In genomic region chr7:140260338-140260737, GRCh38 we compare ENCODE assay signal across 23 cellular contexts.
DNase-seq lines count a peak whose midpoint lies in the region; ATAC-seq and TF ChIP-seq lines count a peak whose summit lies in the region.
"Had no signal": no experiment of that assay in that cellular context is flagged by ENCODE, and none has a peak within 500 bp of the region (broad histone marks: within the 10 kb centered on the region; RNA-seq: fewer than 3 reads in every experiment).

No MANE protein-coding gene starts in this region.

- CTCF ChIA-PET in activated CD4-positive, alpha-beta T cell treated with anti-CD3 and anti-CD28 coated beads, Interleukin-2, amount 10 ng/mL, durations not matched to agents 7 days and 5 days (lab: Charles Lee), result interaction anchor here (0.7 to 1.7 kb wide), 2 partner anchors 30 to 628 kb away, joined by 3 to 6 read pairs; no protein-coding TSS in a partner anchor
- CTCF ChIA-PET in activated CD4-positive, alpha-beta memory T cell treated with anti-CD3 and anti-CD28 coated beads for 36 hours (lab: Charles Lee), result interaction anchor here (0.8 kb wide), 1 partner anchor 100 kb away, joined by 3 read pairs; no protein-coding TSS in a partner anchor

- H3K27me3 Mint-ChIP-seq in activated CD4-positive, alpha-beta T cell treated with anti-CD3 and anti-CD28 coated beads, Interleukin-2, amount 10 ng/mL, durations not matched to agents 7 days and 5 days, result peaks cover 2% of the 10 kb centered on the region
- H3K27me3 Mint-ChIP-seq in activated CD4-positive, alpha-beta memory T cell treated with anti-CD3 and anti-CD28 coated beads for 36 hours, result no peaks in the 10 kb centered on the region
- H3K27me3 Mint-ChIP-seq: activated naive CD8-positive, alpha-beta T cell treated with anti-CD3 and anti-CD28 coated beads for 36 hours; natural killer cell treated with Interleukin-12 subunit alpha and Interleukin-12 subunit beta and Interleukin-15 and Interleukin-18, amount 100 ng/mL, for 72 hours; progenitor cell of endocrine pancreas had no signal

- peak; percentile 74 for DNase-seq in NCI-H2196 treated with DMSO at 0.1 percent for 48 hours (lab: John Stamatoyannopoulos, UW; ENCODE audit: unreplicated experiment)
- DNase-seq in NCI-H2196 (lab: John Stamatoyannopoulos, UW; ENCODE audit: unreplicated experiment), result no peak
- peak; percentile 54 for DNase-seq in LNCaP clone FGC (ENCODE audit: low read depth)
- DNase-seq in activated CD4-positive, alpha-beta T cell treated with anti-CD3 and anti-CD28 coated beads, Interleukin-2, amount 10 ng/mL, durations not matched to agents 7 days and 5 days, result no peak
- no peak for DNase-seq in activated CD4-positive, alpha-beta memory T cell treated with anti-CD3 and anti-CD28 coated beads for 36 hours
- no peak for DNase-seq in effector CD4-positive, alpha-beta T cell
- DNase-seq: activated CD8-positive, alpha-beta memory T cell treated with anti-CD3 and anti-CD28 coated beads for 24 hours; activated naive CD8-positive, alpha-beta T cell treated with anti-CD3 and anti-CD28 coated beads for 36 hours; activated T-cell treated with anti-CD3 and anti-CD28 coated beads, Interleukin-2, amount 50 U/mL, for 48 hours; foreskin keratinocyte; HCEC 1CT; islet precursor cell; NCI-H1694 treated with DMSO at 0.1 percent for 48 hours; stimulated activated CD8-positive, alpha-beta memory T cell treated with anti-CD3 and anti-CD28 coated beads, Interleukin-4, amount 100 ng/mL, for 48 hours; T-helper 2 cell had no signal

- peaks cover 3% of the 10 kb centered on the region for H3K36me3 Mint-ChIP-seq in activated CD4-positive, alpha-beta T cell treated with anti-CD3 and anti-CD28 coated beads, Interleukin-2, amount 10 ng/mL, durations not matched to agents 7 days and 5 days (ENCODE audit: low read depth)
- peaks cover 2% of the 10 kb centered on the region for H3K36me3 Mint-ChIP-seq in activated CD4-positive, alpha-beta memory T cell treated with anti-CD3 and anti-CD28 coated beads for 36 hours

- H3K27me3 ChIP-seq in parathyroid adenoma (ENCODE audit: control insufficient read depth, insufficient read depth, low read length), result no peaks in the 10 kb centered on the region
- H3K27me3 ChIP-seq: BLaER1, SJSA1, vagina had no signal

- H3K4me2 ChIP-seq in parathyroid adenoma (ENCODE audit: low read length), result no peak overlapping the region
- H3K4me2 ChIP-seq: A549 had no signal

- no peak overlapping the region for H3K27ac ChIP-seq in parathyroid adenoma
- H3K27ac ChIP-seq: A549, BLaER1, foreskin keratinocyte, SJSA1, vagina had no signal

- peaks cover 34% of the 10 kb centered on the region for H3K4me1 Mint-ChIP-seq in activated CD4-positive, alpha-beta T cell treated with anti-CD3 and anti-CD28 coated beads, Interleukin-2, amount 10 ng/mL, durations not matched to agents 7 days and 5 days
- peaks cover 19% of the 10 kb centered on the region for H3K4me1 Mint-ChIP-seq in activated CD4-positive, alpha-beta memory T cell treated with anti-CD3 and anti-CD28 coated beads for 36 hours (ENCODE audit: low read depth)

- intact Hi-C loops in activated CD4-positive, alpha-beta memory T cell treated with anti-CD3 and anti-CD28 coated beads for 36 hours (cut with micrococcal nuclease), result loop anchor here (5.0 kb wide), 1 partner anchor 42 kb away; no protein-coding TSS in a partner anchor

- H3K9me3 ChIP-seq in parathyroid adenoma (ENCODE audit: control insufficient read depth, low read length), result no peaks in the 10 kb centered on the region
- H3K9me3 ChIP-seq: SJSA1, vagina had no signal

- no peaks in the 10 kb centered on the region for H3K36me3 ChIP-seq in parathyroid adenoma (ENCODE audit: control insufficient read depth, insufficient read depth, low read length)
- H3K36me3 ChIP-seq: BLaER1, SJSA1, vagina had no signal

- H3K4me1 ChIP-seq in parathyroid adenoma, result no peaks in the 10 kb centered on the region
- H3K4me1 ChIP-seq: A549, foreskin keratinocyte, SJSA1, vagina had no signal

- H3K9me3 Mint-ChIP-seq in activated CD4-positive, alpha-beta T cell treated with anti-CD3 and anti-CD28 coated beads, Interleukin-2, amount 10 ng/mL, durations not matched to agents 7 days and 5 days, result peaks cover 16% of the 10 kb centered on the region
- H3K9me3 Mint-ChIP-seq in activated CD4-positive, alpha-beta memory T cell treated with anti-CD3 and anti-CD28 coated beads for 36 hours, result peaks cover 6% of the 10 kb centered on the region
- H3K9me3 Mint-ChIP-seq: natural killer cell treated with Interleukin-12 subunit alpha and Interleukin-12 subunit beta and Interleukin-15 and Interleukin-18, amount 100 ng/mL, for 72 hours had no signal

- no peaks in the 10 kb centered on the region for H3K79me2 ChIP-seq in parathyroid adenoma

- peak overlapping the region; percentile 17; the same call in 1 of the 2 replicates for H3K4me3 ChIP-seq in LNCaP clone FGC (ENCODE audit: low read depth, low read length)
- H3K4me3 ChIP-seq in parathyroid adenoma (ENCODE audit: low read depth, low read length), result no peak overlapping the region
- H3K4me3 ChIP-seq: A549, BLaER1, SJSA1, vagina had no signal

- POLR2A ChIA-PET in activated CD4-positive, alpha-beta T cell treated with anti-CD3 and anti-CD28 coated beads, Interleukin-2, amount 10 ng/mL, durations not matched to agents 7 days and 5 days (lab: Charles Lee), result no interaction called here
- POLR2A ChIA-PET in activated CD4-positive, alpha-beta memory T cell treated with anti-CD3 and anti-CD28 coated beads for 36 hours (lab: Charles Lee), result no interaction called here

- no peak overlapping the region for H3K4me3 Mint-ChIP-seq in activated CD4-positive, alpha-beta T cell treated with anti-CD3 and anti-CD28 coated beads, Interleukin-2, amount 10 ng/mL, durations not matched to agents 7 days and 5 days
- no peak overlapping the region for H3K4me3 Mint-ChIP-seq in activated CD4-positive, alpha-beta memory T cell treated with anti-CD3 and anti-CD28 coated beads for 36 hours
- H3K4me3 Mint-ChIP-seq: activated naive CD8-positive, alpha-beta T cell treated with anti-CD3 and anti-CD28 coated beads for 36 hours; natural killer cell treated with Interleukin-12 subunit alpha and Interleukin-12 subunit beta and Interleukin-15 and Interleukin-18, amount 100 ng/mL, for 72 hours had no signal

- TF ChIP-seq CTCF in LNCaP clone FGC (IDR thresholded peaks at IDR 0.05; ENCODE audit: control insufficient read depth, extremely low read depth, insufficient read depth) (no peak), parathyroid adenoma (IDR thresholded peaks at IDR 0.05) (no peak)

- peak overlapping the region; percentile 56 for H2AFZ ChIP-seq in parathyroid adenoma

- no peak overlapping the region for H3K9ac ChIP-seq in parathyroid adenoma
- H3K9ac ChIP-seq: BLaER1 had no signal

- no peak overlapping the region for H3K27ac Mint-ChIP-seq in activated CD4-positive, alpha-beta T cell treated with anti-CD3 and anti-CD28 coated beads, Interleukin-2, amount 10 ng/mL, durations not matched to agents 7 days and 5 days
- no peak overlapping the region for H3K27ac Mint-ChIP-seq in activated CD4-positive, alpha-beta memory T cell treated with anti-CD3 and anti-CD28 coated beads for 36 hours
- H3K27ac Mint-ChIP-seq: activated naive CD8-positive, alpha-beta T cell treated with anti-CD3 and anti-CD28 coated beads for 36 hours had no signal

- peak; percentile 85 for ATAC-seq in esophagus mucosa
- ATAC-seq: foreskin keratinocyte; natural killer cell treated with Interleukin-12 subunit alpha and Interleukin-12 subunit beta and Interleukin-15 and Interleukin-18, amount 100 ng/mL, for 72 hours had no signal

Comparison
In these comparisons a context has a peak if more than half of its experiments do, and no peak if none do; other contexts are left out.
1. DNase-seq: peak in NCI-H2196 treated with DMSO at 0.1 percent for 48 hours (single experiment) and LNCaP clone FGC (single experiment); none in NCI-H2196 (single experiment), activated CD4-positive, alpha-beta T cell treated with anti-CD3 and anti-CD28 coated beads, Interleukin-2, amount 10 ng/mL, durations not matched to agents 7 days and 5 days (single experiment), activated CD4-positive, alpha-beta memory T cell treated with anti-CD3 and anti-CD28 coated beads for 36 hours (single experiment) and effector CD4-positive, alpha-beta T cell (single experiment).